Comparison of ENCODE assay signal across 24 cellular contexts in the genomic region with DNA sequence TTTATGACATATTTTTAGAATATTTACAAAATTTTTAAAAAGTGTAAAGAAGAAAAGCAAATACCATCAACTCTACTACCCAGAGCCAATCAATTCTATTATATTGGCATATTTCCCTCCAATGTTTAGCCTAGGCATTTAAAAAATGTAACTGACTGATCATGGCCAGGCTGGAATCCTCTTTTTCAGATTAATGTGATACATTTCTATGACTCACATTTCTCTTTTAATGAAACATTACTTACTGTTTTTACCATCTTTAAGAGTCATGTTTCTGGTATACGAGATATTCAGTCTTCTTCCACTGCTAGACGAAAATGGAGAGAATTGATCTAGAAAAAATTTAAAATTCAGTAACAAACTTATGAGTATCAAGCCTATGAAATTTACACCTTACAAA. TPM values are rescaled to one million over a fixed set of nuclear protein-coding genes. Genes with fewer than 3 reads are reported as not detected.
A peak's percentile ranks its signal among the peaks of the same experiment; 100 is the strongest.
DNase-seq lines count a peak whose midpoint lies in the region; FAIRE-seq and TF ChIP-seq lines count a peak whose summit lies in the region.
"Had no signal": no experiment of that assay in that cellular context is flagged by ENCODE, and none has a peak within 500 bp of the region (broad histone marks: within the 10 kb centered on the region; RNA-seq: fewer than 3 reads in every experiment).

No MANE protein-coding gene starts in this region.

- H3K36me3 Mint-ChIP-seq in astrocyte (ENCODE audit: low read depth, unreplicated experiment) = peaks cover 27% of the 10 kb centered on the region

- TF ChIP-seq POLR2A in spleen (IDR thresholded peaks at IDR 0.05) = no peak

- peaks cover 2% of the 10 kb centered on the region for H3K9me3 Mint-ChIP-seq in astrocyte (ENCODE audit: unreplicated experiment)
- H3K9me3 Mint-ChIP-seq: activated CD8-positive, alpha-beta T cell treated with anti-CD3 and anti-CD28 coated beads for 36 hours; stimulated activated naive CD8-positive, alpha-beta T cell treated with anti-CD3 and anti-CD28 coated beads, Interleukin-15, amount 100 ng/mL, for 72 hours; T-cell had no signal

- H3K9me3 ChIP-seq in astrocyte (ENCODE audit: insufficient read depth, low read depth, low read length) (no peaks in the 10 kb centered on the region), spleen (no peaks in the 10 kb centered on the region)
- H3K9me3 ChIP-seq: psoas muscle had no signal

- H3K36me3 ChIP-seq in astrocyte (ENCODE audit: insufficient read depth, low read length) (peaks cover 9% of the 10 kb centered on the region), spleen (peaks cover 0 to 100% (median 57%) of the 10 kb centered on the region in 6 donors)

- intact Hi-C loops in spleen (cut with DNase I; ENCODE audit: low total_unique reads) = no loop called here

- peaks cover 2% of the 10 kb centered on the region for H3K4me1 Mint-ChIP-seq in astrocyte (ENCODE audit: low read depth, unreplicated experiment)
- H3K4me1 Mint-ChIP-seq: stimulated activated naive CD8-positive, alpha-beta T cell treated with anti-CD3 and anti-CD28 coated beads, Interleukin-15, amount 100 ng/mL, for 72 hours; T-cell had no signal

- no peak overlapping the region for H3K27ac ChIP-seq in astrocyte (ENCODE audit: low read depth, low read length)
- H3K27ac ChIP-seq in coronary artery = no peak overlapping the region
- no peak overlapping the region for H3K27ac ChIP-seq in spleen
- H3K27ac ChIP-seq: 22Rv1, PC-9, psoas muscle, tibial nerve had no signal

- H3K27me3 ChIP-seq in astrocyte (ENCODE audit: insufficient read depth, low read length) = no peaks in the 10 kb centered on the region
- H3K27me3 ChIP-seq in spleen (replicated peaks in 1 of 7) = no peaks in the 10 kb centered on the region
- H3K27me3 ChIP-seq: tibial nerve had no signal

- H3K9ac ChIP-seq in astrocyte (ENCODE audit: low read length) = no peak overlapping the region

- no peaks in the 10 kb centered on the region for H3K27me3 Mint-ChIP-seq in astrocyte (ENCODE audit: low read depth, unreplicated experiment)
- H3K27me3 Mint-ChIP-seq: activated CD8-positive, alpha-beta T cell treated with anti-CD3 and anti-CD28 coated beads for 36 hours; activated naive CD8-positive, alpha-beta T cell treated with anti-CD3 and anti-CD28 coated beads, Interleukin-2, amount 10 ng/mL, durations not matched to agents 7 days and 5 days; stimulated activated naive CD8-positive, alpha-beta T cell treated with anti-CD3 and anti-CD28 coated beads, Interleukin-15, amount 100 ng/mL, for 72 hours; T-cell had no signal

- H3K79me2 ChIP-seq in astrocyte (ENCODE audit: insufficient read depth, low read length) = no peaks in the 10 kb centered on the region

- TF ChIP-seq CTCF in astrocyte (IDR thresholded peaks at IDR 0.05; ENCODE audit: insufficient read depth, low read depth, low read length) (no peak), coronary artery (IDR thresholded peaks at IDR 0.05) (no peak), spleen (IDR thresholded peaks at IDR 0.05 in 8 of 11, conservative IDR thresholded peaks at IDR 0.05 in 3 of 11) (no peak)

- peak; percentile 59 for FAIRE-seq in astrocyte (lab: Jason Lieb, UNC)
- FAIRE-seq: colon had no signal

- H3K4me3 ChIP-seq in astrocyte (ENCODE audit: insufficient read depth, low read depth, low read length) = no peak overlapping the region
- no peak overlapping the region for H3K4me3 ChIP-seq in coronary artery
- no peak overlapping the region for H3K4me3 ChIP-seq in spleen
- H3K4me3 ChIP-seq: PC-9, psoas muscle, tibial nerve had no signal

- WGBS in spleen, 5 donors = 91 to 99% (median 93%) methylated on average over 2 of the region's 2 CpGs

- H3K4me1 ChIP-seq in astrocyte (ENCODE audit: insufficient read depth, low read length) (no peaks in the 10 kb centered on the region), spleen (peaks cover 0 to 3% (median 0%) of the 10 kb centered on the region in 6 donors)
- H3K4me1 ChIP-seq: psoas muscle, tibial nerve had no signal

- no peak overlapping the region for H3K4me2 ChIP-seq in astrocyte (ENCODE audit: low read length)
- H3K4me2 ChIP-seq: PC-9 had no signal

- H3K27ac Mint-ChIP-seq in astrocyte (ENCODE audit: unreplicated experiment) = no peak overlapping the region
- H3K27ac Mint-ChIP-seq: activated CD8-positive, alpha-beta T cell treated with anti-CD3 and anti-CD28 coated beads for 36 hours; activated naive CD8-positive, alpha-beta T cell treated with anti-CD3 and anti-CD28 coated beads, Interleukin-2, amount 10 ng/mL, durations not matched to agents 7 days and 5 days; stimulated activated naive CD8-positive, alpha-beta T cell treated with anti-CD3 and anti-CD28 coated beads, Interleukin-15, amount 100 ng/mL, for 72 hours; T-cell had no signal

- H4K20me1 ChIP-seq in astrocyte (ENCODE audit: insufficient read depth, low read length) = no peaks in the 10 kb centered on the region

- H3K4me3 Mint-ChIP-seq in astrocyte (ENCODE audit: unreplicated experiment) = no peak overlapping the region
- H3K4me3 Mint-ChIP-seq: activated CD8-positive, alpha-beta T cell treated with anti-CD3 and anti-CD28 coated beads for 36 hours; activated naive CD8-positive, alpha-beta T cell treated with anti-CD3 and anti-CD28 coated beads, Interleukin-2, amount 10 ng/mL, durations not matched to agents 7 days and 5 days; stimulated activated naive CD8-positive, alpha-beta T cell treated with anti-CD3 and anti-CD28 coated beads, Interleukin-15, amount 100 ng/mL, for 72 hours; T-cell had no signal

- no peak overlapping the region for H2AFZ ChIP-seq in astrocyte (ENCODE audit: low read depth, low read length)
- H2AFZ ChIP-seq: PC-9 had no signal

- DNase-seq in AG08395 (ENCODE audit: low spot score) (peak; percentile 48), HCEC 1CT (peak; percentile 68), astrocyte (ENCODE audit: low read depth) (peak; percentile 72), hepatic stellate cell (ENCODE audit: low spot score) (peak; percentile 34), coronary artery (ENCODE audit: low spot score) (no peak), spleen (no peak), NCI-H69 (lab: John Stamatoyannopoulos, UW) (no peak), H4 (ENCODE audit: low spot score) (no peak)
- DNase-seq: activated CD8-positive, alpha-beta T cell treated with anti-CD3 and anti-CD28 coated beads for 36 hours; activated effector memory CD4-positive, alpha-beta T cell treated with Interleukin-2 at 50 U/mL for 16 hours; activated naive CD8-positive, alpha-beta T cell treated with anti-CD3 and anti-CD28 coated beads, Interleukin-2, amount 10 ng/mL, durations not matched to agents 7 days and 5 days; activated T-cell treated with anti-CD3 and anti-CD28 coated beads for 4 hours; DMS79; NCI-H1417; NCI-H446 treated with DMSO at 0.1 percent for 48 hours; NK-92 treated with Interleukin-12 subunit alpha and Interleukin-12 subunit beta, amount 100 ng/mL, for 24 hours; PC-9; psoas muscle; SHP77; stimulated activated naive CD8-positive, alpha-beta T cell treated with anti-CD3 and anti-CD28 coated beads, Interleukin-15, amount 100 ng/mL, for 72 hours; T-cell had no signal

RNA-seq across cellular contexts. Expression of a gene that starts 53.4 kb away (rescaled TPM):
- total RNA-seq in astrocyte = 49.0 and 50.2 TPM in 2 replicates
- 10 to 100 TPM; 26.7 to 59.3 (median 38.2) TPM for total RNA-seq in spleen
- 1 to 10 TPM; 5.4 to 8.4 (median 6.9) TPM for polyA plus RNA-seq in spleen
- total RNA-seq in H4 (2014; rRNA removed; shearing (Covaris generic)) = 26.0 and 33.3 TPM in 2 replicates

Comparison
In these comparisons a context has a peak if more than half of its experiments do, and no peak if none do; other contexts are left out.
1. DNase-seq: peak in AG08395 (single experiment), HCEC 1CT (single experiment), astrocyte (single experiment) and hepatic stellate cell (single experiment); none in coronary artery (single experiment), spleen (single experiment), NCI-H69 (single experiment) and H4 (single experiment).